8 cellular contexts compared by ENCODE assay signal in the genomic region with DNA sequence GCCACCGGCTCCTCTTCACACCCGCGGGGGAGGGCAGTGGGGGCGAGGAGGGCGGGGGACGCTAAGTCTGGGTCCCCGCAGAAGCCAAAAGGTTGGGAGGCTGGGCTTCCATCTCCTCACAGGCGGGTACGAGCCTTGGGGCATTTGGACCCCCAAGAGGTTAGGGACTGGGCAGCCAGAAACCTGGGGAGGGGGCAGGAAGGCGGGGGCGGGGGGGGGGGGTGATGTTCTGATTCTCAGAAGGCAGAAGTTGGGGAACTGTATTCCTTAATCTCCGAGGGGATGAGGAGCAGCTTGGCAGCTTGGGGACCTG. TPM values are rescaled to one million over a fixed set of nuclear protein-coding genes. Genes with fewer than 3 reads are reported as not detected.
DNase-seq lines count a peak whose midpoint lies in the region; ATAC-seq and TF ChIP-seq lines count a peak whose summit lies in the region.

No MANE protein-coding gene starts in this region.

- peak overlapping the region; percentile 89 to 98 (median 94) for H3K4me3 Mint-ChIP-seq in CD8-positive, alpha-beta memory T cell
- H3K4me3 Mint-ChIP-seq in endothelial cell (ENCODE audit: unreplicated experiment), result peak overlapping the region; percentile 65

- H3K27me3 Mint-ChIP-seq in CD8-positive, alpha-beta memory T cell, result peaks cover 0 to 3% of the 10 kb centered on the region in 2 donors
- H3K27me3 Mint-ChIP-seq in endothelial cell (ENCODE audit: unreplicated experiment), result peaks cover 37% of the 10 kb centered on the region

- no peak for TF ChIP-seq POLR2A in Peyer's patch (IDR thresholded peaks at IDR 0.05)

- peaks cover 0 to 2% (median 0%) of the 10 kb centered on the region in 5 donors for H3K9me3 Mint-ChIP-seq in CD8-positive, alpha-beta memory T cell
- no peaks in the 10 kb centered on the region for H3K9me3 Mint-ChIP-seq in endothelial cell (ENCODE audit: unreplicated experiment)

- peaks cover 0 to 69% (median 4%) of the 10 kb centered on the region in 3 donors for H3K36me3 Mint-ChIP-seq in CD8-positive, alpha-beta memory T cell
- H3K36me3 Mint-ChIP-seq in endothelial cell (ENCODE audit: low read depth, unreplicated experiment), result no peaks in the 10 kb centered on the region

- H4K20me1 ChIP-seq in osteoblast (ENCODE audit: insufficient read depth, low read length), result peaks cover 38% of the 10 kb centered on the region

- H3K4me2 ChIP-seq in osteoblast (ENCODE audit: insufficient read depth, low read length), result peak overlapping the region; percentile 91

- TF ChIP-seq CTCF in Peyer's patch (IDR thresholded peaks at IDR 0.05), result no peak
- no peak for TF ChIP-seq CTCF in endothelial cell (IDR thresholded peaks at IDR 0.05; ENCODE audit: unreplicated experiment)
- no peak for TF ChIP-seq CTCF in osteoblast (IDR thresholded peaks at IDR 0.05; ENCODE audit: extremely low read depth, low read depth, low read length)

- DNase-seq in CD8-positive, alpha-beta memory T cell, result no peak
- DNase-seq in Peyer's patch, result no peak
- DNase-seq in endothelial cell (ENCODE audit: low spot score), result no peak
- DNase-seq in osteoblast (ENCODE audit: insufficient read length, low spot score, missing footprints), result no peak
- no peak for DNase-seq in NCI-H2227 treated with DMSO at 0.1 percent for 48 hours (lab: John Stamatoyannopoulos, UW)
- DNase-seq in A172 (ENCODE audit: low spot score), result no peak
- no peak for DNase-seq in NCI-H2107 treated with DMSO at 0.1 percent for 48 hours (lab: John Stamatoyannopoulos, UW; ENCODE audit: unreplicated experiment)

- H3K4me3 ChIP-seq in CD8-positive, alpha-beta memory T cell (ENCODE audit: low read length), result peak overlapping the region; percentile 86
- peak overlapping the region; percentile 37 to 55 (median 50) for H3K4me3 ChIP-seq in Peyer's patch
- peak overlapping the region; percentile 61 for H3K4me3 ChIP-seq in osteoblast (ENCODE audit: insufficient read depth, low read length)

- no peaks in the 10 kb centered on the region for H3K27me3 ChIP-seq in CD8-positive, alpha-beta memory T cell (ENCODE audit: insufficient read depth, low read length, poor library complexity, severe bottlenecking)
- H3K27me3 ChIP-seq in Peyer's patch (no peaks in the 10 kb centered on the region), osteoblast (ENCODE audit: insufficient read depth, low read length) (no peaks in the 10 kb centered on the region)

- CTCF ChIA-PET in CD8-positive, alpha-beta memory T cell (lab: Charles Lee), result interaction anchor here (0.8 to 5.5 kb wide), 6 partner anchors 9 to 805 kb away, joined by 3 to 32 read pairs (median 4); no protein-coding TSS in a partner anchor

- peaks cover 59% of the 10 kb centered on the region for H3K4me1 ChIP-seq in CD8-positive, alpha-beta memory T cell (ENCODE audit: insufficient read depth, low read length)
- peaks cover 15 to 72% (median 29%) of the 10 kb centered on the region in 4 donors for H3K4me1 ChIP-seq in Peyer's patch
- H3K4me1 ChIP-seq in osteoblast (ENCODE audit: insufficient read depth, low read length), result peaks cover 63% of the 10 kb centered on the region

- H3K27ac ChIP-seq in CD8-positive, alpha-beta memory T cell (ENCODE audit: low read depth, low read length), result peak overlapping the region; percentile 89
- H3K27ac ChIP-seq in Peyer's patch (peak overlapping the region; percentile 80 to 95 (median 90)), osteoblast (ENCODE audit: low read depth, low read length) (peak overlapping the region; percentile 90)

- H2AFZ ChIP-seq in osteoblast (ENCODE audit: low read length), result no peak overlapping the region

- H3K9me3 ChIP-seq in CD8-positive, alpha-beta memory T cell (ENCODE audit: low read length), result no peaks in the 10 kb centered on the region
- no peaks in the 10 kb centered on the region for H3K9me3 ChIP-seq in Peyer's patch
- no peaks in the 10 kb centered on the region for H3K9me3 ChIP-seq in osteoblast (ENCODE audit: low read depth, low read length)

- ATAC-seq in HG03045 (IDR thresholded peaks at IDR 0.05; ENCODE audit: unreplicated experiment), result no peak

- H3K27ac Mint-ChIP-seq in CD8-positive, alpha-beta memory T cell, result peak overlapping the region; percentile 96 to 99 (median 98)
- H3K27ac Mint-ChIP-seq in endothelial cell (ENCODE audit: unreplicated experiment), result no peak overlapping the region

- POLR2A ChIA-PET in CD8-positive, alpha-beta memory T cell (lab: Charles Lee), result interaction anchor here (0.5 to 1.3 kb wide), 4 partner anchors 8 to 30 kb away, joined by 4 to 5 read pairs (median 4); no protein-coding TSS in a partner anchor

- H3K4me1 Mint-ChIP-seq in CD8-positive, alpha-beta memory T cell, result peaks cover 55 to 76% (median 67%) of the 10 kb centered on the region in 3 donors
- H3K4me1 Mint-ChIP-seq in endothelial cell (ENCODE audit: unreplicated experiment), result peaks cover 14% of the 10 kb centered on the region

- no peaks in the 10 kb centered on the region for H3K36me3 ChIP-seq in CD8-positive, alpha-beta memory T cell (ENCODE audit: insufficient read depth, low read length)
- H3K36me3 ChIP-seq in Peyer's patch (peaks cover 0 to 48% (median 0%) of the 10 kb centered on the region in 3 donors), osteoblast (ENCODE audit: insufficient read depth, low read length) (peaks cover 60% of the 10 kb centered on the region)

- peaks cover 49% of the 10 kb centered on the region for H3K79me2 ChIP-seq in osteoblast (ENCODE audit: insufficient read depth, low read length)

RNA-seq across cellular contexts. Expression of a gene that starts 5.1 kb away (rescaled TPM):
- 10 to 100 TPM; 30.5 to 33.9 TPM for total RNA-seq in CD8-positive, alpha-beta memory T cell
- 9.8 TPM for polyA plus RNA-seq in CD8-positive, alpha-beta memory T cell
- total RNA-seq in Peyer's patch (100 to 1,000 TPM in 3 of 4 donors, 10 to 100 TPM in 1; 45.4 to 136 (median 119) TPM), endothelial cell (ENCODE audit: unreplicated experiment) (1.9 TPM), osteoblast (6.5 and 7.2 TPM in 2 replicates)
- 4.4 and 7.0 TPM in 2 replicates for total RNA-seq in A172 (2014; rRNA removed; shearing (Covaris generic))

RNA-seq across cellular contexts. Expression of a gene that starts 24.1 kb away (rescaled TPM):
- not detected for total RNA-seq in CD8-positive, alpha-beta memory T cell
- not detected for polyA plus RNA-seq in CD8-positive, alpha-beta memory T cell
- total RNA-seq in Peyer's patch (100 to 1,000 TPM in 3 of 4 donors, 10 to 100 TPM in 1; 84.2 to 197 (median 132) TPM), endothelial cell (ENCODE audit: unreplicated experiment) (0.85 TPM), osteoblast (not detected in 2 replicates)
- total RNA-seq in A172 (2014; rRNA removed; shearing (Covaris generic)), result not detected in 2 replicates

RNA-seq across cellular contexts. Expression of a gene that starts 54.6 kb away (rescaled TPM):
- total RNA-seq in CD8-positive, alpha-beta memory T cell, result not detected
- polyA plus RNA-seq in CD8-positive, alpha-beta memory T cell, result not detected
- total RNA-seq in Peyer's patch (not detected), endothelial cell (ENCODE audit: unreplicated experiment) (not detected), osteoblast (under 0.01 TPM in 1 of 2 replicates, not detected in the other)
- total RNA-seq in A172 (2014; rRNA removed; shearing (Covaris generic)), result not detected in 2 replicates

RNA-seq across cellular contexts. Expression of a gene that starts 55.3 kb away (rescaled TPM):
- total RNA-seq in CD8-positive, alpha-beta memory T cell, result not detected
- polyA plus RNA-seq in CD8-positive, alpha-beta memory T cell, result not detected
- total RNA-seq in Peyer's patch, result 10 to 100 TPM; 32.2 to 40.2 (median 37.1) TPM
- 6.9 TPM for total RNA-seq in endothelial cell (ENCODE audit: unreplicated experiment)
- 4.3 and 4.4 TPM in 2 replicates for total RNA-seq in osteoblast
- 8.2 and 11.2 TPM in 2 replicates for total RNA-seq in A172 (2014; rRNA removed; shearing (Covaris generic))

Comparison
In these comparisons a context has a peak if more than half of its experiments do, and no peak if none do; other contexts are left out.
1. RNA of a gene that starts 24.1 kb away (total RNA-seq): 84.2 to 197 TPM in Peyer's patch; 0.85 TPM in endothelial cell (single experiment), not detected in CD8-positive, alpha-beta memory T cell, not detected in osteoblast and not detected in A172; every median in the first group is over 10 times any median in the second.
2. Peak in every context shown above with its lines, with median percentiles within 50 percentile points of each other: H3K27ac ChIP-seq and H3K4me3 ChIP-seq.